In genomic region chr6:29516108-29516507, GRCh38 we compare ENCODE assay signal across 8 cellular contexts. TPM values are rescaled to one million over a fixed set of nuclear protein-coding genes. Genes with fewer than 3 reads are reported as not detected.
DNase-seq lines count a peak whose midpoint lies in the region; ATAC-seq, FAIRE-seq and TF ChIP-seq lines count a peak whose summit lies in the region.

No MANE protein-coding gene starts in this region.

- intact Hi-C loops in activated CD4-positive, alpha-beta T cell treated with anti-CD3 and anti-CD28 coated beads, Interleukin-2, amount 10 ng/mL, durations not matched to agents 24 days and 14 days (cut with micrococcal nuclease) = no loop called here
- intact Hi-C loops in kidney (cut with DNase I) (no loop called here), ovary (cut with DNase I) (no loop called here)

- ATAC-seq in stimulated activated naive B cell treated with anti-CD40 and anti-IgM and Interleukin-4, amounts not matched to agents 10 μg/mL and 1 μg/mL and 100 μg/mL, for 72 hours (replicated peaks) = no peak

- TF ChIP-seq CTCF in kidney (IDR thresholded peaks at IDR 0.05; ENCODE audit: borderline replicate concordance, extremely low read depth, insufficient read depth) (no peak), ovary (IDR thresholded peaks at IDR 0.05) (no peak)

- H3K36me3 Mint-ChIP-seq in activated CD4-positive, alpha-beta T cell treated with anti-CD3 and anti-CD28 coated beads, Interleukin-2, amount 10 ng/mL, durations not matched to agents 24 days and 14 days (ENCODE audit: low read depth) = no peaks in the 10 kb centered on the region
- H3K36me3 Mint-ChIP-seq in immature natural killer cell = no peaks in the 10 kb centered on the region
- no peaks in the 10 kb centered on the region for H3K36me3 Mint-ChIP-seq in stimulated activated naive B cell treated with anti-CD40 and anti-IgM and Interleukin-4, amounts not matched to agents 10 μg/mL and 1 μg/mL and 100 μg/mL, for 72 hours

- H3K4me1 Mint-ChIP-seq in activated CD4-positive, alpha-beta T cell treated with anti-CD3 and anti-CD28 coated beads, Interleukin-2, amount 10 ng/mL, durations not matched to agents 24 days and 14 days = peaks cover 11% of the 10 kb centered on the region
- H3K4me1 Mint-ChIP-seq in immature natural killer cell = peaks cover 9 to 11% of the 10 kb centered on the region in 2 donors
- no peaks in the 10 kb centered on the region for H3K4me1 Mint-ChIP-seq in stimulated activated naive B cell treated with anti-CD40 and anti-IgM and Interleukin-4, amounts not matched to agents 10 μg/mL and 1 μg/mL and 100 μg/mL, for 72 hours

- H3K27me3 Mint-ChIP-seq in activated CD4-positive, alpha-beta T cell treated with anti-CD3 and anti-CD28 coated beads, Interleukin-2, amount 10 ng/mL, durations not matched to agents 24 days and 14 days = peaks cover 20% of the 10 kb centered on the region
- peaks cover 0 to 2% (median 2%) of the 10 kb centered on the region in 3 donors for H3K27me3 Mint-ChIP-seq in immature natural killer cell (ENCODE audit: low read depth in 3 of 3)
- H3K27me3 Mint-ChIP-seq in stimulated activated naive B cell treated with anti-CD40 and anti-IgM and Interleukin-4, amounts not matched to agents 10 μg/mL and 1 μg/mL and 100 μg/mL, for 72 hours = peaks cover 26 to 44% of the 10 kb centered on the region in 2 donors

- no peak for TF ChIP-seq EP300 in ovary (IDR thresholded peaks at IDR 0.05)

- H3K4me3 ChIP-seq in kidney (ENCODE audit: low read length in 2 of 2) (no peak overlapping the region), ovary (no peak overlapping the region)

- 52 to 57% (median 53%) methylated on average over 6 of the region's 6 CpGs for WGBS in ovary, 3 donors

- in situ Hi-C loops in Caki2 (cut with HindIII; ENCODE audit: low pct_unique_long_range_greater_than_20kb, low sequenced_read_pairs) = no loop called here

- no peaks in the 10 kb centered on the region for H3K27me3 ChIP-seq in ovary

- H3K27ac ChIP-seq in kidney (ENCODE audit: low read depth in 2 of 2, low read length in 2 of 2) (no peak overlapping the region), ovary (no peak overlapping the region)

- peaks cover 6% of the 10 kb centered on the region for H3K9me3 Mint-ChIP-seq in activated CD4-positive, alpha-beta T cell treated with anti-CD3 and anti-CD28 coated beads, Interleukin-2, amount 10 ng/mL, durations not matched to agents 24 days and 14 days
- no peaks in the 10 kb centered on the region for H3K9me3 Mint-ChIP-seq in immature natural killer cell
- H3K9me3 Mint-ChIP-seq in stimulated activated naive B cell treated with anti-CD40 and anti-IgM and Interleukin-4, amounts not matched to agents 10 μg/mL and 1 μg/mL and 100 μg/mL, for 72 hours = no peaks in the 10 kb centered on the region

- H3K9ac ChIP-seq in kidney (ENCODE audit: low read length in 2 of 2) = no peak overlapping the region

- H3K4me3 Mint-ChIP-seq in activated CD4-positive, alpha-beta T cell treated with anti-CD3 and anti-CD28 coated beads, Interleukin-2, amount 10 ng/mL, durations not matched to agents 24 days and 14 days = no peak overlapping the region
- peak overlapping the region in 1 of 5 donors; percentile 43 for H3K4me3 Mint-ChIP-seq in immature natural killer cell
- H3K4me3 Mint-ChIP-seq in stimulated activated naive B cell treated with anti-CD40 and anti-IgM and Interleukin-4, amounts not matched to agents 10 μg/mL and 1 μg/mL and 100 μg/mL, for 72 hours = no peak overlapping the region

- H3K4me1 ChIP-seq in kidney (ENCODE audit: control insufficient read depth in 1 of 2, insufficient read depth in 1 of 2, low read depth in 1 of 2, low read length in 2 of 2) (no peaks in the 10 kb centered on the region), ovary (ENCODE audit: insufficient read depth) (no peaks in the 10 kb centered on the region)

- no peaks in the 10 kb centered on the region for H3K36me3 ChIP-seq in kidney (ENCODE audit: control insufficient read depth in 1 of 2, insufficient read depth in 2 of 2, low read length in 2 of 2)
- H3K36me3 ChIP-seq in ovary = no peaks in the 10 kb centered on the region

- H3K27ac Mint-ChIP-seq in activated CD4-positive, alpha-beta T cell treated with anti-CD3 and anti-CD28 coated beads, Interleukin-2, amount 10 ng/mL, durations not matched to agents 24 days and 14 days = no peak overlapping the region
- no peak overlapping the region for H3K27ac Mint-ChIP-seq in immature natural killer cell
- no peak overlapping the region for H3K27ac Mint-ChIP-seq in stimulated activated naive B cell treated with anti-CD40 and anti-IgM and Interleukin-4, amounts not matched to agents 10 μg/mL and 1 μg/mL and 100 μg/mL, for 72 hours

- peak; percentile 14 for DNase-seq in Caki2 (ENCODE audit: low read depth)
- peak; percentile 68 for DNase-seq in HS-5 (ENCODE audit: low read depth)
- peak; percentile 65 for DNase-seq in activated CD4-positive, alpha-beta T cell treated with anti-CD3 and anti-CD28 coated beads, Interleukin-2, amount 10 ng/mL, durations not matched to agents 24 days and 14 days
- peak; percentile 5 to 24 (median 7) for DNase-seq in immature natural killer cell
- no peak for DNase-seq in kidney
- no peak for DNase-seq in kidney glomerular epithelial cell (lab: John Stamatoyannopoulos, UW)
- no peak for DNase-seq in stimulated activated naive B cell treated with anti-CD40 and anti-IgM and Interleukin-4, amounts not matched to agents 10 μg/mL and 1 μg/mL and 100 μg/mL, for 72 hours
- DNase-seq in ovary = no peak

- no peak for TF ChIP-seq POLR2A in ovary (IDR thresholded peaks at IDR 0.05)

- no peak for FAIRE-seq in kidney (lab: Jason Lieb, UNC)

- H3K9me3 ChIP-seq in kidney (ENCODE audit: control insufficient read depth in 1 of 2, low read length in 2 of 2) = no peaks in the 10 kb centered on the region
- no peaks in the 10 kb centered on the region for H3K9me3 ChIP-seq in ovary

RNA-seq across cellular contexts. Expression of gene MAS1L, which starts 28.4 kb away (rescaled TPM):
- total RNA-seq in Caki2 (2014; rRNA removed; shearing (Covaris generic); ENCODE audit: low replicate concordance) = not detected in 2 replicates
- not detected in 2 replicates for total RNA-seq in activated CD4-positive, alpha-beta T cell treated with anti-CD3 and anti-CD28 coated beads, Interleukin-2, amount 10 ng/mL, durations not matched to agents 24 days and 14 days
- polyA plus RNA-seq in immature natural killer cell (not detected), kidney (ENCODE audit: insufficient read depth, low read depth, low replicate concordance) (not detected), ovary (under 1 TPM in 1 of 2 donors, not detected in 1; 0.15 TPM)
- total RNA-seq in kidney (not detected), ovary (not detected)

RNA-seq across cellular contexts. Expression of gene UBD, which starts 43.4 kb away (rescaled TPM):
- 5.1 and 6.2 TPM in 2 replicates for total RNA-seq in Caki2 (2014; rRNA removed; shearing (Covaris generic); ENCODE audit: low replicate concordance)
- total RNA-seq in activated CD4-positive, alpha-beta T cell treated with anti-CD3 and anti-CD28 coated beads, Interleukin-2, amount 10 ng/mL, durations not matched to agents 24 days and 14 days = 0.49 and 0.62 TPM in 2 replicates
- polyA plus RNA-seq in immature natural killer cell (not detected), kidney (ENCODE audit: insufficient read depth, low read depth, low replicate concordance) (16.9 TPM), ovary (1 to 10 TPM in 1 of 2 donors, not detected in 1; 4.2 TPM)
- total RNA-seq in kidney (33.5 TPM), ovary (under 1 TPM in 6 of 7 donors, not detected in 1; 0.22 to 0.60 (median 0.34) TPM)

RNA-seq across cellular contexts. Expression of gene OR2H1, which starts 59.2 kb away (rescaled TPM):
- total RNA-seq in Caki2 (2014; rRNA removed; shearing (Covaris generic); ENCODE audit: low replicate concordance) = not detected in 2 replicates
- not detected in 2 replicates for total RNA-seq in activated CD4-positive, alpha-beta T cell treated with anti-CD3 and anti-CD28 coated beads, Interleukin-2, amount 10 ng/mL, durations not matched to agents 24 days and 14 days
- not detected for polyA plus RNA-seq in immature natural killer cell
- not detected for total RNA-seq in kidney
- polyA plus RNA-seq in kidney (ENCODE audit: insufficient read depth, low read depth, low replicate concordance) = not detected
- total RNA-seq in ovary = not detected
- polyA plus RNA-seq in ovary = not detected

RNA-seq across cellular contexts. Expression of gene OR11A1, which starts 59.2 kb away (rescaled TPM):
- total RNA-seq in Caki2 (2014; rRNA removed; shearing (Covaris generic); ENCODE audit: low replicate concordance) = not detected in 2 replicates
- total RNA-seq in activated CD4-positive, alpha-beta T cell treated with anti-CD3 and anti-CD28 coated beads, Interleukin-2, amount 10 ng/mL, durations not matched to agents 24 days and 14 days = not detected in 2 replicates
- not detected for polyA plus RNA-seq in immature natural killer cell
- total RNA-seq in kidney = not detected
- polyA plus RNA-seq in kidney (ENCODE audit: insufficient read depth, low read depth, low replicate concordance) = not detected
- not detected for total RNA-seq in ovary
- not detected for polyA plus RNA-seq in ovary

Comparison
In these comparisons a context has a peak if more than half of its experiments do, and no peak if none do; other contexts are left out.
1. DNase-seq: peak in Caki2 (single experiment), HS-5 (single experiment), activated CD4-positive, alpha-beta T cell treated with anti-CD3 and anti-CD28 coated beads, Interleukin-2, amount 10 ng/mL, durations not matched to agents 24 days and 14 days (single experiment) and immature natural killer cell (3 of 3); none in kidney (single experiment), kidney glomerular epithelial cell (single experiment), stimulated activated naive B cell treated with anti-CD40 and anti-IgM and Interleukin-4, amounts not matched to agents 10 μg/mL and 1 μg/mL and 100 μg/mL, for 72 hours (single experiment) and ovary (0 of 5).